Comparison of ENCODE assay signal across 7 cellular contexts in genomic region chr6:167205316-167205715, GRCh38. TPM values are rescaled to one million over a fixed set of nuclear protein-coding genes. Genes with fewer than 3 reads are reported as not detected.
"Had no signal": no experiment of that assay in that cellular context is flagged by ENCODE, and none has a peak within 500 bp of the region (broad histone marks: within the 10 kb centered on the region; RNA-seq: fewer than 3 reads in every experiment).

No MANE protein-coding gene starts in this region.

RNA-seq across cellular contexts. Expression of gene GPR31, which starts 47.5 kb away (rescaled TPM):
- total RNA-seq: M059J, PC-3, Peyer's patch, Right ventricle myocardium inferior, RPMI7951, SJCRH30, SK-MEL-5 had no signal
